In the genomic region with DNA sequence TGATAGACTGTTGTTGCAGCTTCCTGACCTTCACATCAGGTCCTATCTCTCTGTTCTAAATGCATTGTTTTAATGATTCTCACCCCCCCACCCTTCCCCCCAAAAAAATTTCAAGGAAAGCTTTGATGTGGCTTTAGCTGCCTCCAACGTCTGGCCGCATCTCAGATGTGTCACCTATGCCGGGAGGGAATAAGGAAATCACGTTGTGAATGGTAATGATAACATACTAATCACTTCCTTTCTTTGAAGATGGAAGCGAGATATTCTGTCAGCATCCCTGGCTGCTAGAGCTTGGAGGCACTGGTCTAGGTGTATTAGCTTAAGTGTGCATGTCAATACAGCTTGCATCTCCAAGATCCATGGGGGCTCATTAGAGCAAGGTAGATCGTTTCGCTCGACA, we compare ENCODE assay signal across 23 cellular contexts.
DNase-seq lines count a peak whose midpoint lies in the region; ATAC-seq, FAIRE-seq and TF ChIP-seq lines count a peak whose summit lies in the region.
"Had no signal": no experiment of that assay in that cellular context is flagged by ENCODE, and none has a peak within 500 bp of the region (broad histone marks: within the 10 kb centered on the region; RNA-seq: fewer than 3 reads in every experiment).

No MANE protein-coding gene starts in this region.

- no peaks in the 10 kb centered on the region for H3K9me1 ChIP-seq in endothelial cell of umbilical vein (replicated peaks; ENCODE audit: control insufficient read depth, extremely low read depth, insufficient read depth, low read length)

- CTCF ChIA-PET in HCT116 (lab: Charles Lee) (interaction anchor here (0.6 to 1.2 kb wide), 5 partner anchors 10 to 849 kb away, joined by 3 to 6 read pairs (median 4); no protein-coding TSS in a partner anchor), endothelial cell of umbilical vein (lab: Charles Lee) (interaction anchor here (0.6 to 1.9 kb wide), 3 partner anchors 10 to 878 kb away, joined by 3 to 6 read pairs (median 4); no protein-coding TSS in a partner anchor), RWPE1 (lab: Yijun Ruan, JAX) (interaction anchor here (0.7 kb wide), 2 partner anchors 60 to 945 kb away, joined by 3 to 4 read pairs; no protein-coding TSS in a partner anchor)

- H3K9ac ChIP-seq in DND-41 (ENCODE audit: low read depth, low read length) (no peak overlapping the region), HCT116 (ENCODE audit: low read length) (peak overlapping the region; percentile 78), endothelial cell of umbilical vein (replicated peaks; ENCODE audit: extremely low read depth, insufficient read depth, low read length) (no peak overlapping the region)
- H3K9ac ChIP-seq: BLaER1 treated with 17β-estradiol and CSF1 and Interleukin-3, amounts not matched to agents 10 nM and 100 nM; GM23248 had no signal

- RAD21 ChIA-PET in HCT116 (lab: Charles Lee; ENCODE audit: low non-redundant PET in 1 of 2, low total read pairs in 2 of 2, uncharacterized antibody in 2 of 2, unreplicated experiment in 2 of 2) = interaction anchor here in 1 of 2 experiments (0.6 to 0.7 kb wide), 3 partner anchors 17 to 97 kb away, joined by 3 to 6 read pairs (median 4); no protein-coding TSS in a partner anchor

- DNase-seq in DND-41 = peak; percentile 39
- peak; percentile 98 for DNase-seq in HCT116 (ENCODE audit: low read depth, low spot score)
- peak; percentile 44 for DNase-seq in RPMI7951 (ENCODE audit: low read depth)
- no peak for DNase-seq in endothelial cell of umbilical vein (ENCODE audit: low read depth, low spot score)
- no peak for DNase-seq in RWPE1 (ENCODE audit: low spot score)
- DNase-seq in foreskin fibroblast = no peak
- DNase-seq: Calu3; CD8-positive, alpha-beta T cell; DMS79 treated with DMSO at 0.1 percent for 48 hours; EL; GM23248; HCEC 1CT; HFFc6; IMR-90; KBM-7 had no signal

- H3K79me2 ChIP-seq in DND-41 (ENCODE audit: insufficient read depth, low read length) (no peaks in the 10 kb centered on the region), HCT116 (ENCODE audit: insufficient read depth, low read length) (peaks cover 84% of the 10 kb centered on the region), endothelial cell of umbilical vein (ENCODE audit: control insufficient read depth, insufficient read depth, low read length) (no peaks in the 10 kb centered on the region)

- H4K20me1 ChIP-seq in DND-41 (ENCODE audit: insufficient read depth, low read length) (no peaks in the 10 kb centered on the region; the same call in 1 of the 2 replicates), HCT116 (ENCODE audit: insufficient read depth) (no peaks in the 10 kb centered on the region), endothelial cell of umbilical vein (replicated peaks; ENCODE audit: control insufficient read depth, extremely low read depth, insufficient read depth, low read length) (no peaks in the 10 kb centered on the region)
- H4K20me1 ChIP-seq: BLaER1 treated with 17β-estradiol and CSF1 and Interleukin-3, amounts not matched to agents 10 nM and 100 nM had no signal

- H3K4me1 ChIP-seq in DND-41 (ENCODE audit: insufficient read depth, low read length) (peaks cover 18% of the 10 kb centered on the region), HCT116 (ENCODE audit: control insufficient read depth in 1 of 2, insufficient read depth in 2 of 2, low read length in 2 of 2) (peaks cover 82 to 91% of the 10 kb centered on the region in 2 experiments), endothelial cell of umbilical vein (ENCODE audit: control insufficient read depth, extremely low read depth, insufficient read depth, low read length) (no peaks in the 10 kb centered on the region)

- intact Hi-C loops in HCT116 (cut with micrococcal nuclease) = loop anchor here (1.0 kb wide), 1 partner anchor 420 kb away; no protein-coding TSS in a partner anchor
- intact Hi-C loops in endothelial cell of umbilical vein (cut with micrococcal nuclease) = no loop called here

- TF ChIP-seq CTCF in DND-41 (IDR thresholded peaks at IDR 0.05; ENCODE audit: borderline replicate concordance, extremely low read depth, low read length, poor library complexity, severe bottlenecking) = no peak
- TF ChIP-seq CTCF in HCT116 (IDR thresholded peaks at IDR 0.05 in 2 of 3, conservative IDR thresholded peaks at IDR 0.05 in 1 of 3; ENCODE audit: borderline replicate concordance in 1 of 3, insufficient read depth in 1 of 3, low read depth in 2 of 3, low read length in 2 of 3) = no peak
- TF ChIP-seq CTCF in endothelial cell of umbilical vein (IDR thresholded peaks at IDR 0.05; ENCODE audit: extremely low read depth in 1 of 2, insufficient read depth in 1 of 2, low read depth in 1 of 2, low read length in 2 of 2) = no peak
- no peak for TF ChIP-seq CTCF in RWPE1 (conservative IDR thresholded peaks at IDR 0.05; ENCODE audit: low read depth)
- TF ChIP-seq CTCF in foreskin fibroblast (IDR thresholded peaks at IDR 0.05; ENCODE audit: low read depth, low read length) = no peak

- H3K36me3 ChIP-seq in DND-41 (ENCODE audit: insufficient read depth, low read length) = peaks cover 12% of the 10 kb centered on the region; the same call in 1 of the 2 replicates
- H3K36me3 ChIP-seq in HCT116 (ENCODE audit: control insufficient read depth in 1 of 2, insufficient read depth in 2 of 2, low read length in 2 of 2) = peaks cover 0 to 29% of the 10 kb centered on the region in 2 experiments; a peak in 2 of 4 replicates
- H3K36me3 ChIP-seq in endothelial cell of umbilical vein (ENCODE audit: control insufficient read depth in 2 of 2, extremely low read depth in 1 of 2, insufficient read depth in 2 of 2, low read length in 2 of 2) = peaks cover 0 to 4% of the 10 kb centered on the region in 2 experiments

- ATAC-seq in DND-41 (ENCODE audit: insufficient read depth, low read depth) = peak; percentile 69
- ATAC-seq in HCT116 = peak; percentile 80
- no peak for ATAC-seq in HG03354 (IDR thresholded peaks at IDR 0.05; ENCODE audit: poor library complexity, severe bottlenecking, unreplicated experiment)
- no peak for ATAC-seq in HG02610 (IDR thresholded peaks at IDR 0.05; ENCODE audit: unreplicated experiment)
- ATAC-seq: CD8-positive, alpha-beta T cell had no signal

- H3K4me2 ChIP-seq in DND-41 (ENCODE audit: insufficient read depth, low read length) (no peak overlapping the region), HCT116 (ENCODE audit: low read length) (peak overlapping the region; percentile 76), endothelial cell of umbilical vein (ENCODE audit: insufficient read depth, low read length) (no peak overlapping the region)
- H3K4me2 ChIP-seq: BLaER1 treated with 17β-estradiol and CSF1 and Interleukin-3, amounts not matched to agents 10 nM and 100 nM had no signal

- dilution Hi-C loops in endothelial cell of umbilical vein (cut with MboI; ENCODE audit: extremely low pct_ligation_motif_present, low sequenced_read_pairs) = no loop called here

- TF ChIP-seq RAD21 in HCT116 (IDR thresholded peaks at IDR 0.05; ENCODE audit: low read depth) = peak; percentile 46

- POLR2A ChIA-PET in HCT116 (lab: Charles Lee) (interaction anchor here (0.7 to 2.9 kb wide), 11 partner anchors 8 to 848 kb away, joined by 3 to 53 read pairs (median 8); no protein-coding TSS in a partner anchor), endothelial cell of umbilical vein (lab: Charles Lee) (interaction anchor here (0.6 kb wide), 1 partner anchor 846 kb away, joined by 4 read pairs; no protein-coding TSS in a partner anchor), RWPE1 (lab: Yijun Ruan, JAX; ENCODE audit: low non-redundant PET) (no interaction called here)

- no peak overlapping the region for H2AFZ ChIP-seq in DND-41 (ENCODE audit: low read depth, low read length)
- no peak overlapping the region for H2AFZ ChIP-seq in HCT116 (ENCODE audit: low read depth, low read length, poor library complexity, severe bottlenecking)
- H2AFZ ChIP-seq in endothelial cell of umbilical vein (ENCODE audit: low read depth, low read length) = no peak overlapping the region
- H2AFZ ChIP-seq: GM23248 had no signal

- H3K27ac ChIP-seq in DND-41 (ENCODE audit: low read length) (no peak overlapping the region), HCT116 (ENCODE audit: low read depth, low read length) (peak overlapping the region; percentile 90), endothelial cell of umbilical vein (ENCODE audit: insufficient read depth, low read depth, low read length) (no peak overlapping the region), RWPE1 (no peak overlapping the region)
- H3K27ac ChIP-seq: BLaER1 treated with 17β-estradiol and CSF1 and Interleukin-3, amounts not matched to agents 10 nM and 100 nM; GM23248; HL-60 had no signal

- no peaks in the 10 kb centered on the region for H3K9me2 ChIP-seq in HCT116 (ENCODE audit: insufficient read depth)

- H3K27me3 ChIP-seq in DND-41 (ENCODE audit: insufficient read depth, low read length, poor library complexity) (no peaks in the 10 kb centered on the region), HCT116 (ENCODE audit: insufficient read depth, low read length) (no peaks in the 10 kb centered on the region), endothelial cell of umbilical vein (ENCODE audit: control insufficient read depth in 2 of 2, insufficient read depth in 2 of 2, low read length in 2 of 2) (no peaks in the 10 kb centered on the region)
- H3K27me3 ChIP-seq: BLaER1 treated with 17β-estradiol and CSF1 and Interleukin-3, amounts not matched to agents 10 nM and 100 nM had no signal

- BruUV-seq in HCT116 (replicated peaks; lab: Mats Ljungman, UMichigan) (no TSS peak), endothelial cell of umbilical vein (replicated peaks; lab: Mats Ljungman, UMichigan) (no TSS peak)

- TF ChIP-seq POLR2A in HCT116 (IDR thresholded peaks at IDR 0.05; ENCODE audit: borderline replicate concordance, extremely low read depth, insufficient read depth, insufficient read length) (no peak), endothelial cell of umbilical vein (IDR thresholded peaks at IDR 0.05; ENCODE audit: low read depth, low read length) (no peak)

- no peak overlapping the region for H3K4me3 ChIP-seq in DND-41 (ENCODE audit: low read depth in 1 of 2, low read length in 2 of 2)
- H3K4me3 ChIP-seq in HCT116 (replicated peaks in 1 of 2; ENCODE audit: low read depth in 1 of 2, low read length in 2 of 2) = no peak overlapping the region
- no peak overlapping the region for H3K4me3 ChIP-seq in endothelial cell of umbilical vein (replicated peaks in 1 of 3; ENCODE audit: insufficient read depth in 1 of 3, low read depth in 1 of 3, low read length in 3 of 3)
- no peak overlapping the region for H3K4me3 ChIP-seq in foreskin fibroblast (ENCODE audit: low read depth in 1 of 2, low read length in 2 of 2)
- H3K4me3 ChIP-seq: BLaER1 treated with 17β-estradiol and CSF1 and Interleukin-3, amounts not matched to agents 10 nM and 100 nM; GM23248 had no signal

- H3K9me3 ChIP-seq in DND-41 (ENCODE audit: insufficient read depth, low read length, severe bottlenecking) (no peaks in the 10 kb centered on the region), HCT116 (ENCODE audit: control insufficient read depth in 1 of 2, insufficient read depth in 1 of 2, low read depth in 1 of 2, low read length in 2 of 2) (no peaks in the 10 kb centered on the region), endothelial cell of umbilical vein (replicated peaks; ENCODE audit: control insufficient read depth, insufficient read depth, low read length) (no peaks in the 10 kb centered on the region)
- H3K9me3 ChIP-seq: BLaER1 treated with 17β-estradiol and CSF1 and Interleukin-3, amounts not matched to agents 10 nM and 100 nM had no signal

- FAIRE-seq in endothelial cell of umbilical vein (lab: Jason Lieb, UNC) = no peak
- FAIRE-seq: GM12892, GM18507, H54, HTR-8/SVneo had no signal

Comparison
In these comparisons a context has a peak if more than half of its experiments do, and no peak if none do; other contexts are left out.
1. ATAC-seq: peak in DND-41 (single experiment) and HCT116 (single experiment); none in HG03354 (single experiment) and HG02610 (single experiment).
2. DNase-seq: peak in DND-41 (single experiment), HCT116 (single experiment) and RPMI7951 (single experiment); none in endothelial cell of umbilical vein (single experiment), RWPE1 (single experiment) and foreskin fibroblast (0 of 2).